Comparison of ENCODE assay signal across 2 cellular contexts in genomic region chr10:99528867-99529285, GRCh38.
TF ChIP-seq lines count a peak whose summit lies in the region.

No MANE protein-coding gene starts in this region.

TF ChIP-seq in HEK293, 187 proteins besides CTCF, POLR2A, EP300 and RAD21:
- no peak for TF ChIP-seq ZBTB7A (tag by site-specific recombination; IDR thresholded peaks at IDR 0.05; ENCODE audit: low read depth)
- no peak for TF ChIP-seq ZSCAN4 (tag by site-specific recombination; IDR thresholded peaks at IDR 0.05)
- no peak for TF ChIP-seq RBAK (tag by site-specific recombination; IDR thresholded peaks at IDR 0.05)
- no peak for TF ChIP-seq ZFP3 (tag by site-specific recombination; IDR thresholded peaks at IDR 0.05; ENCODE audit: low read depth)
- no peak for TF ChIP-seq ZNF26 (tag by site-specific recombination; IDR thresholded peaks at IDR 0.05)
- no peak for TF ChIP-seq ZNF792 (tag by site-specific recombination; IDR thresholded peaks at IDR 0.05)
- peak; percentile 46; the same call in 1 of the 2 replicates for TF ChIP-seq PRDM1 (tag by site-specific recombination; IDR thresholded peaks at IDR 0.05)

TF ChIP-seq in H1, 55 proteins besides CTCF, POLR2A, EP300 and RAD21:
- TF ChIP-seq CBX8 (IDR thresholded peaks at IDR 0.05; ENCODE audit: borderline replicate concordance, low read depth, low read length) = peak; percentile 89; the same call in 1 of the 2 replicates
- TF ChIP-seq FOSL1 (IDR thresholded peaks at IDR 0.05; ENCODE audit: insufficient read depth, low read depth, low read length) = no peak
